17 cellular contexts compared by ENCODE assay signal in genomic region chr4:14985161-14985560, GRCh38. TPM values are rescaled to one million over a fixed set of nuclear protein-coding genes. Genes with fewer than 3 reads are reported as not detected.
DNase-seq lines count a peak whose midpoint lies in the region; ATAC-seq and TF ChIP-seq lines count a peak whose summit lies in the region.
"Had no signal": no experiment of that assay in that cellular context is flagged by ENCODE, and none has a peak within 500 bp of the region (broad histone marks: within the 10 kb centered on the region; RNA-seq: fewer than 3 reads in every experiment).

No MANE protein-coding gene starts in this region.

- no peak overlapping the region for H2BK12ac ChIP-seq in mesenchymal stem cell (ENCODE audit: low read length in 2 of 2)

- no peaks in the 10 kb centered on the region for H3K79me1 ChIP-seq in mesenchymal stem cell (replicated peaks; ENCODE audit: low read length, poor library complexity, severe bottlenecking)

- no peak overlapping the region for H3K23ac ChIP-seq in mesenchymal stem cell (ENCODE audit: low read length in 2 of 2)

- H3K4me1 Mint-ChIP-seq in endodermal cell, result peaks cover 3% of the 10 kb centered on the region

- H3K27ac ChIP-seq in mesenchymal stem cell (ENCODE audit: low read length, poor library complexity, severe bottlenecking) (no peak overlapping the region), endodermal cell (ENCODE audit: low read depth, low read length) (no peak overlapping the region)
- H3K27ac ChIP-seq: 22Rv1, A549, C4-2B, GM23248, HL-60 had no signal

- no peak overlapping the region for H3K4ac ChIP-seq in mesenchymal stem cell (ENCODE audit: low read depth in 1 of 2, low read length in 2 of 2)

- H3K36me3 Mint-ChIP-seq in endodermal cell (ENCODE audit: low read depth), result no peaks in the 10 kb centered on the region

- H4K8ac ChIP-seq in mesenchymal stem cell (ENCODE audit: low read length), result no peak overlapping the region

- H2BK15ac ChIP-seq in mesenchymal stem cell (ENCODE audit: low read depth, poor library complexity, severe bottlenecking), result no peak overlapping the region

- H3K27ac Mint-ChIP-seq in endodermal cell, result no peak overlapping the region
- H3K27ac Mint-ChIP-seq: CD4-positive, alpha-beta T cell had no signal

- H3K4me1 ChIP-seq in adipocyte (ENCODE audit: control insufficient read depth, insufficient read depth, low read length) (peaks cover 24% of the 10 kb centered on the region), mesenchymal stem cell (ENCODE audit: control insufficient read depth, insufficient read depth, low read depth, low read length) (no peaks in the 10 kb centered on the region), endodermal cell (ENCODE audit: control insufficient read depth, insufficient read depth, low read length) (no peaks in the 10 kb centered on the region)
- H3K4me1 ChIP-seq: A549, Caco-2, HAP-1 had no signal

- H2AK5ac ChIP-seq in mesenchymal stem cell (ENCODE audit: low read length, severe bottlenecking), result no peak overlapping the region

- H3K9me3 Mint-ChIP-seq in endodermal cell, result no peaks in the 10 kb centered on the region
- H3K9me3 Mint-ChIP-seq: CD4-positive, alpha-beta T cell had no signal

- H3K27me3 Mint-ChIP-seq in endodermal cell (ENCODE audit: insufficient read depth), result no peaks in the 10 kb centered on the region

- H3K9me3 ChIP-seq in adipocyte (ENCODE audit: control insufficient read depth, low read length) (no peaks in the 10 kb centered on the region), mesenchymal stem cell (ENCODE audit: control insufficient read depth, low read length) (no peaks in the 10 kb centered on the region), endodermal cell (ENCODE audit: control insufficient read depth, low read length) (no peaks in the 10 kb centered on the region)
- H3K9me3 ChIP-seq: A549, Caco-2, HAP-1 had no signal

- no peak overlapping the region for H2AFZ ChIP-seq in mesenchymal stem cell (ENCODE audit: low read depth, low read length)
- H2AFZ ChIP-seq: GM23248 had no signal

- 60% methylated on average over 1 of the region's 1 CpG for WGBS in mesenchymal stem cell
- 81 to 100% methylated on average over 1 of the region's 1 CpG for WGBS in endodermal cell (ENCODE audit: insufficient coverage in 1 of 2, insufficient read length in 1 of 2), 2 experiments

- DNase-seq in adipocyte (ENCODE audit: low read depth) (no peak), cardiac fibroblast (ENCODE audit: low read depth in 2 of 2) (peak; percentile 19 to 21), iris pigment epithelial cell (ENCODE audit: low read depth) (peak; percentile 40), mesenchymal stem cell (peak; percentile 83), endodermal cell (no peak), GM19240 (ENCODE audit: insufficient read length, low spot score) (no peak)
- DNase-seq in stimulated activated CD4-positive, alpha-beta T cell treated with anti-CD3 and anti-CD28 coated beads, Interleukin-4, amount 100 ng/mL, for 1 hour, result no peak
- DNase-seq: AML-193; Caco-2; CD4-positive, alpha-beta T cell; GM23248 had no signal

- no peak overlapping the region for H3K14ac ChIP-seq in mesenchymal stem cell (ENCODE audit: low read length in 2 of 2)

- H3K4me3 ChIP-seq in adipocyte (ENCODE audit: low read length), result no peak overlapping the region
- no peak overlapping the region for H3K4me3 ChIP-seq in cardiac fibroblast (replicated peaks in 1 of 2; ENCODE audit: low read depth in 2 of 2, low read length in 2 of 2)
- no peak overlapping the region for H3K4me3 ChIP-seq in mesenchymal stem cell (ENCODE audit: insufficient read depth in 1 of 2, low read depth in 1 of 2, low read length in 2 of 2)
- H3K4me3 ChIP-seq in endodermal cell (ENCODE audit: low read length), result no peak overlapping the region
- H3K4me3 ChIP-seq: A549, GM23248, HAP-1 had no signal

- H3K9ac ChIP-seq in adipocyte (ENCODE audit: low read length) (peak overlapping the region; percentile 7), mesenchymal stem cell (ENCODE audit: low read length) (no peak overlapping the region), endodermal cell (ENCODE audit: extremely low read depth, low read length, poor library complexity, severe bottlenecking) (no peak overlapping the region)
- H3K9ac ChIP-seq: GM23248 had no signal

- H3K4me2 ChIP-seq in mesenchymal stem cell (ENCODE audit: low read length, poor library complexity, severe bottlenecking), result no peak overlapping the region
- H3K4me2 ChIP-seq: A549 had no signal

- no peaks in the 10 kb centered on the region for H3K27me3 ChIP-seq in adipocyte (replicated peaks; ENCODE audit: control insufficient read depth, insufficient read depth, low read length)
- H3K27me3 ChIP-seq in mesenchymal stem cell (ENCODE audit: control insufficient read depth in 1 of 2, insufficient read depth in 1 of 2, low read length in 2 of 2), result no peaks in the 10 kb centered on the region
- no peaks in the 10 kb centered on the region for H3K27me3 ChIP-seq in endodermal cell (ENCODE audit: control insufficient read depth, insufficient read depth, low read length, poor library complexity, severe bottlenecking)

- H2BK5ac ChIP-seq in mesenchymal stem cell (ENCODE audit: low read depth, low read length, poor library complexity, severe bottlenecking), result no peak overlapping the region

- H3K4me3 Mint-ChIP-seq in endodermal cell, result no peak overlapping the region
- H3K4me3 Mint-ChIP-seq: CD4-positive, alpha-beta T cell had no signal

- no peak for ATAC-seq in HG03159 (IDR thresholded peaks at IDR 0.05; ENCODE audit: unreplicated experiment)
- ATAC-seq: A549 had no signal

- H4K91ac ChIP-seq in mesenchymal stem cell (ENCODE audit: low read length), result no peak overlapping the region

- H3K18ac ChIP-seq in mesenchymal stem cell (ENCODE audit: low read depth in 1 of 2, low read length in 2 of 2), result no peak overlapping the region

- H3K36me3 ChIP-seq in adipocyte (ENCODE audit: control insufficient read depth, insufficient read depth, low read length, severe bottlenecking), result no peaks in the 10 kb centered on the region
- H3K36me3 ChIP-seq in mesenchymal stem cell (ENCODE audit: control insufficient read depth in 1 of 2, insufficient read depth in 2 of 2, low read depth in 1 of 2, low read length in 2 of 2), result no peaks in the 10 kb centered on the region
- no peaks in the 10 kb centered on the region for H3K36me3 ChIP-seq in endodermal cell (ENCODE audit: control insufficient read depth, insufficient read depth, low read length)
- H3K36me3 ChIP-seq: HAP-1 had no signal

- H2BK120ac ChIP-seq in mesenchymal stem cell (ENCODE audit: low read depth, low read length), result no peak overlapping the region

- TF ChIP-seq CTCF in cardiac fibroblast (IDR thresholded peaks at IDR 0.05; ENCODE audit: low read depth, low read length) (no peak), endodermal cell (conservative IDR thresholded peaks at IDR 0.05) (no peak)

RNA-seq across cellular contexts. Expression of gene CPEB2, which starts 17.1 kb away (rescaled TPM):
- 7.9 TPM for polyA plus RNA-seq in mesenchymal stem cell (2013, experiment 1 of 2)
- 8.5 TPM for polyA plus RNA-seq in mesenchymal stem cell (2013, experiment 2 of 2)
- total RNA-seq in endodermal cell, result 1 to 10 TPM; 4.8 to 8.6 TPM
- 4.3 TPM for polyA plus RNA-seq in endodermal cell (2013, experiment 1 of 2)
- polyA plus RNA-seq in endodermal cell (2013, experiment 2 of 2), result 3.4 TPM

Comparison
In these comparisons a context has a peak if more than half of its experiments do, and no peak if none do; other contexts are left out.
1. DNase-seq: peak in cardiac fibroblast (2 of 2), iris pigment epithelial cell (single experiment) and mesenchymal stem cell (single experiment); none in adipocyte (single experiment), stimulated activated CD4-positive, alpha-beta T cell treated with anti-CD3 and anti-CD28 coated beads, Interleukin-4, amount 100 ng/mL, for 1 hour (single experiment), endodermal cell (single experiment) and GM19240 (single experiment).